In the genomic region with DNA sequence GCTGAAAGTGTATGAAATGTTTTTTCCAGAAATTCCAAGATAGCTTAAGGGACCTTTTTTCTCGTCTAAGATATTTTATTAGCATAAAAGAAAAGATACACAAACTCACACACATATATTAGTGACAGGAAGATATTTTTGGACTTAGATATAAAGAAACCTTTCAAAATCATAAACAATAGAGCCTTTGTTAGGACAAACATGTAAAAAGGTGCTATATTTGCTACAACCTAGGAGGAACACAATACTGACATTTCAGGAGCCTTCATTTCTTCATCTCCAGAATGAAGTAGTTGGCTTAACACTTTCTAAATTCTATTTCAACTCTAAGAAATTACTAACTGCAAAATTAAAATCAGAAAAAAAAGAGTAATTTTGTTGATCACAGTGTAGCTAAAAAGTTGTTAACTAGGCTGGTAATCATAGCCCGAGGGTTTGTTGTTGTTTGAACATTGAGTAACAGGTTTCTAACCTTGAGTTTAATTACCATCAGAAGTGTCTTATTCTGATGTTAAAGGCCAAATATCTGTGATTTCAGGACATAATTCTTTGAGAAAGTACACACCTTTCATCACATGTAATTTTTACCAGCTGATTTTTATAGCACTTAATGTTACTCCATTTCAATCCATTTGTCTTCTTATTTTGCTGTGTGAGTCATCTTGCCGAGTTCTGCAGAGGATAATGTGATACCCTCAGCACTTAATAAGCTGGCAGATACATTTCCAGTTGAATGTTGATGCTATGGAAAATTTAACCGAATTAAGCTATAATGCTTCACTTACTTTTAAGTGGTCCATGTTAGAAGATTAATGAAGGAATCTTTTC, we compare ENCODE assay signal across 15 cellular contexts.
DNase-seq lines count a peak whose midpoint lies in the region; ATAC-seq, FAIRE-seq and TF ChIP-seq lines count a peak whose summit lies in the region.
"Had no signal": no experiment of that assay in that cellular context is flagged by ENCODE, and none has a peak within 500 bp of the region (broad histone marks: within the 10 kb centered on the region; RNA-seq: fewer than 3 reads in every experiment).

No MANE protein-coding gene starts in this region.

- no peak for TF ChIP-seq CTCF in natural killer cell (IDR thresholded peaks at IDR 0.05)
- no peak for TF ChIP-seq CTCF in fibroblast of villous mesenchyme (IDR thresholded peaks at IDR 0.05; ENCODE audit: insufficient read depth, low read depth, low read length)
- TF ChIP-seq CTCF in uterus (IDR thresholded peaks at IDR 0.05): no peak

- no peaks in the 10 kb centered on the region for H3K27me3 Mint-ChIP-seq in natural killer cell (ENCODE audit: low read depth in 2 of 2)
- H3K27me3 Mint-ChIP-seq in natural killer cell treated with Interleukin-12 subunit alpha and Interleukin-12 subunit beta and Interleukin-15 and Interleukin-18, amount 100 ng/mL, for 72 hours: no peaks in the 10 kb centered on the region
- H3K27me3 Mint-ChIP-seq: stimulated activated naive CD8-positive, alpha-beta T cell treated with anti-CD3 and anti-CD28 coated beads, Interleukin-15, Interleukin-2, amounts not matched to agents 100 ng/mL and 50 ng/mL, for 24 hours had no signal

- H3K36me3 ChIP-seq in uterus: no peaks in the 10 kb centered on the region
- H3K36me3 ChIP-seq in H7 (replicated peaks; ENCODE audit: control insufficient read depth, insufficient read depth, low read length): no peaks in the 10 kb centered on the region

- H3K4me1 Mint-ChIP-seq in natural killer cell: peaks cover 79 to 85% of the 10 kb centered on the region in 2 donors
- peaks cover 73 to 80% of the 10 kb centered on the region in 2 donors for H3K4me1 Mint-ChIP-seq in natural killer cell treated with Interleukin-12 subunit alpha and Interleukin-12 subunit beta and Interleukin-15 and Interleukin-18, amount 100 ng/mL, for 72 hours (ENCODE audit: low read depth in 2 of 2)

- no peaks in the 10 kb centered on the region for H3K9me3 Mint-ChIP-seq in natural killer cell
- peaks cover 12% of the 10 kb centered on the region for H3K9me3 Mint-ChIP-seq in natural killer cell treated with Interleukin-12 subunit alpha and Interleukin-12 subunit beta and Interleukin-15 and Interleukin-18, amount 100 ng/mL, for 72 hours

- H3K27ac Mint-ChIP-seq in natural killer cell: peak overlapping the region; percentile 78 to 82
- H3K27ac Mint-ChIP-seq in natural killer cell treated with Interleukin-12 subunit alpha and Interleukin-12 subunit beta and Interleukin-15 and Interleukin-18, amount 100 ng/mL, for 72 hours: peak overlapping the region in 1 of 2 donors; percentile 82
- H3K27ac Mint-ChIP-seq: stimulated activated naive CD8-positive, alpha-beta T cell treated with anti-CD3 and anti-CD28 coated beads, Interleukin-15, Interleukin-2, amounts not matched to agents 100 ng/mL and 50 ng/mL, for 24 hours had no signal

- TF ChIP-seq POLR2A in uterus (IDR thresholded peaks at IDR 0.05): no peak

- peaks cover 9% of the 10 kb centered on the region for H3K36me3 Mint-ChIP-seq in natural killer cell
- peaks cover 32% of the 10 kb centered on the region for H3K36me3 Mint-ChIP-seq in natural killer cell treated with Interleukin-12 subunit alpha and Interleukin-12 subunit beta and Interleukin-15 and Interleukin-18, amount 100 ng/mL, for 72 hours

- FAIRE-seq in HTR-8/SVneo (lab: Jason Lieb, UNC) (no peak), urothelium cell line (lab: Jason Lieb, UNC) (no peak)

- H3K27me3 ChIP-seq in uterus (no peaks in the 10 kb centered on the region), H7 (ENCODE audit: control insufficient read depth, insufficient read depth, low read length) (no peaks in the 10 kb centered on the region)
- H3K27me3 ChIP-seq: BLaER1 treated with 17β-estradiol and CSF1 and Interleukin-3, amounts not matched to agents 10 nM and 100 nM had no signal

- H3K4me3 Mint-ChIP-seq in natural killer cell: no peak overlapping the region
- H3K4me3 Mint-ChIP-seq in natural killer cell treated with Interleukin-12 subunit alpha and Interleukin-12 subunit beta and Interleukin-15 and Interleukin-18, amount 100 ng/mL, for 72 hours: no peak overlapping the region
- H3K4me3 Mint-ChIP-seq: neural crest cell; stimulated activated naive CD8-positive, alpha-beta T cell treated with anti-CD3 and anti-CD28 coated beads, Interleukin-15, Interleukin-2, amounts not matched to agents 100 ng/mL and 50 ng/mL, for 24 hours had no signal

- DNase-seq in natural killer cell: no peak
- DNase-seq in natural killer cell treated with Interleukin-12 subunit alpha and Interleukin-12 subunit beta and Interleukin-15 and Interleukin-18, amount 100 ng/mL, for 72 hours (ENCODE audit: low spot score): no peak
- DNase-seq in SK-MEL-5 (ENCODE audit: low read depth, low spot score): peak; percentile 48
- peak; percentile 59 for DNase-seq in fibroblast of villous mesenchyme (ENCODE audit: low read depth)
- no peak for DNase-seq in uterus
- no peak for DNase-seq in H7
- DNase-seq in HTR-8/SVneo (ENCODE audit: insufficient read length, low spot score): no peak
- no peak for DNase-seq in urothelium cell line (ENCODE audit: low spot score)
- DNase-seq: activated CD4-positive, CD25-positive, alpha-beta regulatory T cell treated with anti-CD3 and anti-CD28 coated beads, Interleukin-2, amount 50 U/mL, for 72 hours; activated naive CD4-positive, alpha-beta T cell treated with Interleukin-2 at 50 U/mL for 16 hours; NCI-H2081; stimulated activated CD4-positive, alpha-beta T cell treated with anti-CD3 and anti-CD28 coated beads, Interleukin-1b, Interleukin-23, amount 100 ng/mL, for 48 hours had no signal

- intact Hi-C loops in natural killer cell (cut with micrococcal nuclease) (loop anchor here (5.0 kb wide), 1 partner anchor 34 kb away; no protein-coding TSS in a partner anchor), uterus (cut with DNase I; ENCODE audit: low total_unique reads) (no loop called here)

- H3K27ac ChIP-seq in uterus: peak overlapping the region; percentile 9 to 53
- H3K27ac ChIP-seq: BLaER1 treated with 17β-estradiol and CSF1 and Interleukin-3, amounts not matched to agents 10 nM and 100 nM had no signal

- no peaks in the 10 kb centered on the region for H3K9me3 ChIP-seq in uterus

- in situ Hi-C loops in SK-MEL-5 (cut with HindIII; ENCODE audit: low pct_unique_long_range_greater_than_20kb, low sequenced_read_pairs): no loop called here

- ATAC-seq in natural killer cell: peak in 1 of 3 donors; percentile 63
- no peak for ATAC-seq in natural killer cell treated with Interleukin-12 subunit alpha and Interleukin-12 subunit beta and Interleukin-15 and Interleukin-18, amount 100 ng/mL, for 72 hours

- no peak overlapping the region for H3K4me3 ChIP-seq in fibroblast of villous mesenchyme (ENCODE audit: low read depth, low read length)
- H3K4me3 ChIP-seq in uterus: no peak overlapping the region
- no peak overlapping the region for H3K4me3 ChIP-seq in H7 (ENCODE audit: insufficient read depth, low read depth, low read length)
- H3K4me3 ChIP-seq: BLaER1 treated with 17β-estradiol and CSF1 and Interleukin-3, amounts not matched to agents 10 nM and 100 nM had no signal

- no peaks in the 10 kb centered on the region for H3K4me1 ChIP-seq in uterus

Comparison
In these comparisons a context has a peak if more than half of its experiments do, and no peak if none do; other contexts are left out.
1. DNase-seq: peak in SK-MEL-5 (single experiment) and fibroblast of villous mesenchyme (single experiment); none in natural killer cell (single experiment), natural killer cell treated with Interleukin-12 subunit alpha and Interleukin-12 subunit beta and Interleukin-15 and Interleukin-18, amount 100 ng/mL, for 72 hours (single experiment), uterus (0 of 2), H7 (single experiment), HTR-8/SVneo (single experiment) and urothelium cell line (single experiment).